ENCODE assay signal across 21 cellular contexts in the genomic region with DNA sequence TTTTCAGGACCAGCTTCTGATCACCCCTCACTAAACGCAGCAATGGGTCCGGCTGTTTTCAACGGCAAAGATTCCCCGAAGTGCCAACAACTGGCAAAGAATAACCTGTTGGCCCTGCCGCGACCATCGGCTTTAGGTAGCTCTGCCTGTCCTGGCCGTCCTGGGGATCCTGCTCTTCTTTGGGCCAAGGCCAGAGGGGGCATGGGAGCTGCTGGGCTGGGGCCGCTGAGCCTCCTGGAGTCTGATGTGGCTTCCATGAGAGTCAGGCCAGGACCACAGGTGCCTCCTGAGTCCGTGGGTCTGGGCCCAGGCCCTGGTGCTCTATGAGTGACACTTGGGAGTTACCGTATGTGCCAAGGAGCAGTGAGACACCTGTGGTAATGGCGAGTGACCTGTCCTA.
"Had no signal": no experiment of that assay in that cellular context is flagged by ENCODE, and none has a peak within 500 bp of the region (broad histone marks: within the 10 kb centered on the region; RNA-seq: fewer than 3 reads in every experiment).

No MANE protein-coding gene starts in this region.

- H3K27ac Mint-ChIP-seq: immature natural killer cell; natural killer cell; stimulated activated naive CD8-positive, alpha-beta T cell treated with anti-CD3 and anti-CD28 coated beads, Interleukin-15, Interleukin-2, amounts not matched to agents 100 ng/mL and 50 ng/mL, for 24 hours had no signal

- ATAC-seq: left ventricle myocardium superior, lower lobe of right lung, natural killer cell, psoas muscle, right cardiac atrium had no signal

- H3K9me3 Mint-ChIP-seq: immature natural killer cell; natural killer cell; stimulated activated naive CD8-positive, alpha-beta T cell treated with anti-CD3 and anti-CD28 coated beads, Interleukin-15, Interleukin-2, amounts not matched to agents 100 ng/mL and 50 ng/mL, for 24 hours had no signal

- H3K36me3 Mint-ChIP-seq: immature natural killer cell, natural killer cell had no signal

- H3K4me3 ChIP-seq: dorsolateral prefrontal cortex, lower lobe of right lung, psoas muscle, skin epidermis, spleen, thoracic aorta, tibial nerve, upper lobe of left lung had no signal

- H3K4me3 Mint-ChIP-seq: immature natural killer cell; natural killer cell; stimulated activated naive CD8-positive, alpha-beta T cell treated with anti-CD3 and anti-CD28 coated beads, Interleukin-15, Interleukin-2, amounts not matched to agents 100 ng/mL and 50 ng/mL, for 24 hours had no signal

- H3K9me3 ChIP-seq: lower lobe of right lung, psoas muscle, spleen, thoracic aorta, tibial nerve, upper lobe of left lung had no signal

- H3K27ac ChIP-seq: lower lobe of right lung, psoas muscle, skin epidermis, spleen, thoracic aorta, upper lobe of left lung had no signal

- H3K27me3 ChIP-seq: dorsolateral prefrontal cortex, tibial nerve, upper lobe of left lung had no signal

- H3K4me1 ChIP-seq: spleen had no signal

- H3K36me3 ChIP-seq: lower lobe of right lung, spleen, thoracic aorta, upper lobe of left lung had no signal

- H3K4me1 Mint-ChIP-seq: immature natural killer cell had no signal

- DNase-seq: cerebellar nuclear complex; dorsolateral prefrontal cortex; effector CD4-positive, alpha-beta T cell; hypothalamus; immature natural killer cell; islet precursor cell; kidney glomerular epithelial cell; left colon; left ventricle myocardium superior; lower lobe of right lung; natural killer cell; nucleus accumbens; psoas muscle; right cardiac atrium; stimulated activated CD4-positive, alpha-beta T cell treated with anti-CD3 and anti-CD28 coated beads, Interleukin-2, amount 100 ng/mL, for 48 hours; upper lobe of left lung had no signal
